In genomic region chr6:130260614-130261241, GRCh38 we compare ENCODE assay signal across 9 cellular contexts. TPM values are rescaled to one million over a fixed set of nuclear protein-coding genes. Genes with fewer than 3 reads are reported as not detected.
DNase-seq lines count a peak whose midpoint lies in the region; ATAC-seq and TF ChIP-seq lines count a peak whose summit lies in the region.
"Not testable (repeated sequence)": the region's sequence is repeated elsewhere in the genome, so short reads cannot be mapped to it uniquely, and the experiment has no call there.
"Had no signal": no experiment of that assay in that cellular context is flagged by ENCODE, and none has a peak within 500 bp of the region (broad histone marks: within the 10 kb centered on the region; RNA-seq: fewer than 3 reads in every experiment).

No MANE protein-coding gene starts in this region.

- H3K4me3 ChIP-seq in osteoblast (ENCODE audit: insufficient read depth, low read length), result not testable (repeated sequence)

- not testable (repeated sequence) for H3K9me3 ChIP-seq in T-helper 17 cell (ENCODE audit: control insufficient read depth, low read length, poor library complexity, severe bottlenecking); osteoblast (ENCODE audit: low read depth, low read length)

- peak overlapping the region; percentile 9 for H3K4me2 ChIP-seq in osteoblast (ENCODE audit: insufficient read depth, low read length)

- not testable (repeated sequence) for H3K9me3 Mint-ChIP-seq in Calu3 (ENCODE audit: low read depth, unreplicated experiment)
- peaks cover 33% of the 10 kb centered on the region for H3K9me3 Mint-ChIP-seq in activated naive CD4-positive, alpha-beta T cell treated with anti-CD3 and anti-CD28 coated beads, Interleukin-2, amount 10 ng/mL, durations not matched to agents 7 days and 5 days

- H3K27me3 ChIP-seq in osteoblast (ENCODE audit: insufficient read depth, low read length), result not testable (repeated sequence)

- H3K36me3 Mint-ChIP-seq in Calu3 (ENCODE audit: insufficient read depth, unreplicated experiment); T-helper 17 cell (ENCODE audit: low read depth): not testable (repeated sequence)
- peaks cover 22% of the 10 kb centered on the region for H3K36me3 Mint-ChIP-seq in activated naive CD4-positive, alpha-beta T cell treated with anti-CD3 and anti-CD28 coated beads, Interleukin-2, amount 10 ng/mL, durations not matched to agents 7 days and 5 days

- not testable (repeated sequence) for H3K36me3 ChIP-seq in osteoblast (ENCODE audit: insufficient read depth, low read length)

- peak overlapping the region; percentile 19 for H3K27ac Mint-ChIP-seq in Calu3 (ENCODE audit: unreplicated experiment)
- peak overlapping the region; percentile 73 for H3K27ac Mint-ChIP-seq in T-helper 17 cell
- peak overlapping the region; percentile 42 for H3K27ac Mint-ChIP-seq in activated naive CD4-positive, alpha-beta T cell treated with anti-CD3 and anti-CD28 coated beads, Interleukin-2, amount 10 ng/mL, durations not matched to agents 7 days and 5 days

- H3K4me1 ChIP-seq in osteoblast (ENCODE audit: insufficient read depth, low read length), result not testable (repeated sequence)

- H3K4me3 Mint-ChIP-seq in Calu3 (ENCODE audit: low read depth, unreplicated experiment); activated naive CD4-positive, alpha-beta T cell treated with anti-CD3 and anti-CD28 coated beads, Interleukin-2, amount 10 ng/mL, durations not matched to agents 7 days and 5 days: not testable (repeated sequence)
- peak overlapping the region; percentile 78 for H3K4me3 Mint-ChIP-seq in T-helper 17 cell

- DNase-seq in Calu3; T-helper 17 cell; activated naive CD4-positive, alpha-beta T cell treated with anti-CD3 and anti-CD28 coated beads, Interleukin-2, amount 10 ng/mL, durations not matched to agents 7 days and 5 days; osteoblast (ENCODE audit: insufficient read length, low spot score, missing footprints): not testable (repeated sequence)

- TF ChIP-seq CTCF in Calu3 (IDR thresholded peaks at IDR 0.05; ENCODE audit: unreplicated experiment); osteoblast (IDR thresholded peaks at IDR 0.05; ENCODE audit: extremely low read depth, low read depth, low read length): not testable (repeated sequence)

- not testable (repeated sequence) for H2AFZ ChIP-seq in osteoblast (ENCODE audit: low read length)

- not testable (repeated sequence) for BruUV-seq in Calu3 (replicated peaks; lab: Mats Ljungman, UMichigan)

- CTCF ChIA-PET in Calu3 (lab: Charles Lee); activated naive CD4-positive, alpha-beta T cell treated with anti-CD3 and anti-CD28 coated beads, Interleukin-2, amount 10 ng/mL, durations not matched to agents 7 days and 5 days (lab: Charles Lee): not testable (repeated sequence)

- H3K4me1 Mint-ChIP-seq in Calu3 (ENCODE audit: low read depth, unreplicated experiment), result peaks cover 12% of the 10 kb centered on the region
- peaks cover 20% of the 10 kb centered on the region for H3K4me1 Mint-ChIP-seq in T-helper 17 cell
- peaks cover 27% of the 10 kb centered on the region for H3K4me1 Mint-ChIP-seq in activated naive CD4-positive, alpha-beta T cell treated with anti-CD3 and anti-CD28 coated beads, Interleukin-2, amount 10 ng/mL, durations not matched to agents 7 days and 5 days

- not testable (repeated sequence) for H3K27ac ChIP-seq in osteoblast (ENCODE audit: low read depth, low read length)

- not testable (repeated sequence) for H3K79me2 ChIP-seq in osteoblast (ENCODE audit: insufficient read depth, low read length)

- H3K27me3 Mint-ChIP-seq in Calu3 (ENCODE audit: unreplicated experiment); T-helper 17 cell; activated naive CD4-positive, alpha-beta T cell treated with anti-CD3 and anti-CD28 coated beads, Interleukin-2, amount 10 ng/mL, durations not matched to agents 7 days and 5 days: not testable (repeated sequence)

- not testable (repeated sequence) for H4K20me1 ChIP-seq in osteoblast (ENCODE audit: insufficient read depth, low read length)

- intact Hi-C loops in Calu3 (cut with micrococcal nuclease; ENCODE audit: unreplicated experiment), result not testable (repeated sequence)

- ATAC-seq in GM18909 (IDR thresholded peaks at IDR 0.05; ENCODE audit: poor library complexity, unreplicated experiment) (peak; percentile 50), GM21528 (IDR thresholded peaks at IDR 0.05; ENCODE audit: low FRiP score, unreplicated experiment) (peak; percentile 53), HG02943 (IDR thresholded peaks at IDR 0.05; ENCODE audit: low read depth, unreplicated experiment) (peak; percentile 47), HG03457 (IDR thresholded peaks at IDR 0.05; ENCODE audit: unreplicated experiment) (peak; percentile 32)
- ATAC-seq in T-helper 17 cell, result not testable (repeated sequence)

RNA-seq across cellular contexts. Expression of gene SAMD3, which starts 38.0 kb away (rescaled TPM):
- not detected in 2 replicates for total RNA-seq in Calu3 (2022)
- total RNA-seq in T-helper 17 cell, result 10 to 100 TPM; 14.5 to 30.0 TPM
- total RNA-seq in osteoblast, result 0.72 and 3.5 TPM in 2 replicates
- total RNA-seq: MCF 10A had no signal

Comparison
In these comparisons a context has a peak if more than half of its experiments do, and no peak if none do; other contexts are left out.
1. H3K27ac Mint-ChIP-seq: peak in every context shown above with its lines; median percentile 73 in T-helper 17 cell; 42 in activated naive CD4-positive, alpha-beta T cell treated with anti-CD3 and anti-CD28 coated beads, Interleukin-2, amount 10 ng/mL, durations not matched to agents 7 days and 5 days; 19 in Calu3.